Comparison of ENCODE assay signal across 16 cellular contexts in the genomic region with DNA sequence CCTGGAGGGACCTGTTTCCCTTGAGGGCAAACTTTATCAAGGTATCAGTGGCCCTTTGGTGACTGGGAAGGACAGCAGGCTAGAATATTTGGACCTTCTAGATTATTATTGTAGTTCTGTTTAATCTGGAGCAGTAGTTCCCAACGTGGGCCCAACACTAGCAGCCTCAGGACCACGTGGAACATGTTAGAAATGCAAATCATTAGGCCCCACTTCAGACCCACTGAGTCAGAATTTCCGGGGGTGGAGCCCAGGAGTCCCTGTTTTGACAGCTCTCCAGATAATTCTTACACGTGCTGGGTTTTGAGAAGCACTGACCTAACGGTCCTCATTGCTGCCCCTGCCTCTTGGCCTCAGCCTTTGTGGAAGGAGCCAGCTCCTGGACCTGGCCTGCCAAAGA.
"Had no signal": no experiment of that assay in that cellular context is flagged by ENCODE, and none has a peak within 500 bp of the region (broad histone marks: within the 10 kb centered on the region; RNA-seq: fewer than 3 reads in every experiment).

No MANE protein-coding gene starts in this region.

- H2AFZ ChIP-seq: hepatocyte had no signal

- H3K36me3 ChIP-seq: left ventricle myocardium inferior, thyroid gland had no signal

- H3K27ac Mint-ChIP-seq: activated naive CD4-positive, alpha-beta T cell treated with anti-CD3 and anti-CD28 coated beads, Interleukin-2, amount 50 U/mL, for 24 hours; activated T-helper 1 cell treated with anti-CD3 and anti-CD28 coated beads, Interleukin-12 subunit alpha, Interleukin-12 subunit beta, Interleukin-2, Interleukin-4 antibody, amounts not matched to agents 30 ng/mL and 10 ng/mL and 1 ng/mL, durations not matched to agents 14 hours and 24 hours and 36 hours; memory B cell; natural killer cell treated with Interleukin-12 subunit alpha and Interleukin-12 subunit beta and Interleukin-15 and Interleukin-18, amount 100 ng/mL, for 72 hours; progenitor cell of endocrine pancreas had no signal

- H3K27me3 ChIP-seq: hepatocyte, thyroid gland had no signal

- H3K36me3 Mint-ChIP-seq: activated naive CD4-positive, alpha-beta T cell treated with anti-CD3 and anti-CD28 coated beads, Interleukin-2, amount 50 U/mL, for 24 hours; memory B cell; natural killer cell treated with Interleukin-12 subunit alpha and Interleukin-12 subunit beta and Interleukin-15 and Interleukin-18, amount 100 ng/mL, for 72 hours had no signal

- H3K4me3 ChIP-seq: hepatocyte, left ventricle myocardium inferior, smooth muscle cell, thyroid gland had no signal

- H3K4me1 Mint-ChIP-seq: activated naive CD4-positive, alpha-beta T cell treated with anti-CD3 and anti-CD28 coated beads, Interleukin-2, amount 50 U/mL, for 24 hours; memory B cell had no signal

- H3K4me2 ChIP-seq: hepatocyte, smooth muscle cell had no signal

- H3K4me1 ChIP-seq: left ventricle myocardium inferior had no signal

- H3K9me3 Mint-ChIP-seq: activated naive CD4-positive, alpha-beta T cell treated with anti-CD3 and anti-CD28 coated beads, Interleukin-2, amount 50 U/mL, for 24 hours; activated T-helper 1 cell treated with anti-CD3 and anti-CD28 coated beads, Interleukin-12 subunit alpha, Interleukin-12 subunit beta, Interleukin-2, Interleukin-4 antibody, amounts not matched to agents 30 ng/mL and 10 ng/mL and 1 ng/mL, durations not matched to agents 14 hours and 24 hours and 36 hours; memory B cell; natural killer cell treated with Interleukin-12 subunit alpha and Interleukin-12 subunit beta and Interleukin-15 and Interleukin-18, amount 100 ng/mL, for 72 hours had no signal

- H3K27ac ChIP-seq: hepatocyte, left ventricle myocardium inferior, thyroid gland had no signal

- DNase-seq: activated CD4-positive, CD25-positive, alpha-beta regulatory T cell; cerebellar nuclear complex; dermis blood vessel endothelial cell; erythroblast; kidney; left ventricle myocardium inferior; nucleus accumbens; right cardiac atrium; thyroid gland had no signal

- H3K4me3 Mint-ChIP-seq: activated naive CD4-positive, alpha-beta T cell treated with anti-CD3 and anti-CD28 coated beads, Interleukin-2, amount 50 U/mL, for 24 hours; activated T-helper 1 cell treated with anti-CD3 and anti-CD28 coated beads, Interleukin-12 subunit alpha, Interleukin-12 subunit beta, Interleukin-2, Interleukin-4 antibody, amounts not matched to agents 30 ng/mL and 10 ng/mL and 1 ng/mL, durations not matched to agents 14 hours and 24 hours and 36 hours; memory B cell; natural killer cell treated with Interleukin-12 subunit alpha and Interleukin-12 subunit beta and Interleukin-15 and Interleukin-18, amount 100 ng/mL, for 72 hours had no signal

- H3K27me3 Mint-ChIP-seq: activated naive CD4-positive, alpha-beta T cell treated with anti-CD3 and anti-CD28 coated beads, Interleukin-2, amount 50 U/mL, for 24 hours; progenitor cell of endocrine pancreas had no signal

- H3K9me3 ChIP-seq: left ventricle myocardium inferior, thyroid gland had no signal
